ENCODE assay signal across 32 cellular contexts in genomic region chr13:113091891-113092775, GRCh38. TPM values are rescaled to one million over a fixed set of nuclear protein-coding genes. Genes with fewer than 3 reads are reported as not detected.
A peak's percentile ranks its signal among the peaks of the same experiment; 100 is the strongest.
DNase-seq lines count a peak whose midpoint lies in the region; ATAC-seq, FAIRE-seq and TF ChIP-seq lines count a peak whose summit lies in the region.
"Had no signal": no experiment of that assay in that cellular context is flagged by ENCODE, and none has a peak within 500 bp of the region (broad histone marks: within the 10 kb centered on the region; RNA-seq: fewer than 3 reads in every experiment).

No MANE protein-coding gene starts in this region.

- WGBS in heart left ventricle, 4 donors, result 86 to 90% (median 89%) methylated on average over 25 to 33 of the region's 33 CpGs

- intact Hi-C loops in heart left ventricle (cut with DNase I) (no loop called here), kidney (cut with DNase I) (no loop called here), natural killer cell (cut with micrococcal nuclease) (no loop called here)

- ATAC-seq in heart left ventricle (peak in 1 of 4 donors; percentile 6), GM21515 (IDR thresholded peaks at IDR 0.05; ENCODE audit: unreplicated experiment) (no peak), natural killer cell (no peak)
- ATAC-seq: A549, GM23338, K562, PC-3 had no signal

- no peak for FAIRE-seq in kidney (lab: Jason Lieb, UNC)
- FAIRE-seq: A549, K562 had no signal

- H3K36me3 ChIP-seq in heart left ventricle, result peaks cover 0 to 59% (median 25%) of the 10 kb centered on the region in 9 donors
- peaks cover 9 to 26% of the 10 kb centered on the region in 2 donors for H3K36me3 ChIP-seq in kidney (ENCODE audit: control insufficient read depth in 1 of 2, insufficient read depth in 2 of 2, low read length in 2 of 2)
- H3K36me3 ChIP-seq: HAP-1 had no signal

- peaks cover 3% of the 10 kb centered on the region for H3K27me3 Mint-ChIP-seq in chondrocyte (ENCODE audit: low read depth)
- no peaks in the 10 kb centered on the region for H3K27me3 Mint-ChIP-seq in natural killer cell (ENCODE audit: low read depth in 2 of 2)
- H3K27me3 Mint-ChIP-seq: CD4-positive, alpha-beta memory T cell had no signal

- H3K4me3 Mint-ChIP-seq in chondrocyte (ENCODE audit: unreplicated experiment), result no peak overlapping the region
- no peak overlapping the region for H3K4me3 Mint-ChIP-seq in natural killer cell
- H3K4me3 Mint-ChIP-seq: CD4-positive, alpha-beta memory T cell; GM23338; HFFc6 had no signal

- TF ChIP-seq POLR2A in heart left ventricle (IDR thresholded peaks at IDR 0.05), result no peak

- TF ChIP-seq CTCF in chondrocyte (IDR thresholded peaks at IDR 0.05) (no peak), heart left ventricle (IDR thresholded peaks at IDR 0.05) (no peak), kidney (IDR thresholded peaks at IDR 0.05; ENCODE audit: borderline replicate concordance, extremely low read depth, insufficient read depth) (no peak), natural killer cell (IDR thresholded peaks at IDR 0.05) (no peak)

- H3K9ac ChIP-seq in kidney (ENCODE audit: low read length in 2 of 2), result no peak overlapping the region

- H3K27me3 ChIP-seq in heart left ventricle, result no peaks in the 10 kb centered on the region

- H3K4me1 Mint-ChIP-seq in chondrocyte (ENCODE audit: low read depth) (no peaks in the 10 kb centered on the region), natural killer cell (no peaks in the 10 kb centered on the region)
- H3K4me1 Mint-ChIP-seq: CD4-positive, alpha-beta memory T cell had no signal

- no peaks in the 10 kb centered on the region for H3K4me1 ChIP-seq in heart left ventricle
- H3K4me1 ChIP-seq in kidney (ENCODE audit: control insufficient read depth in 1 of 2, insufficient read depth in 1 of 2, low read depth in 1 of 2, low read length in 2 of 2), result no peaks in the 10 kb centered on the region
- H3K4me1 ChIP-seq: A549 had no signal

- no peak overlapping the region for H3K27ac ChIP-seq in heart left ventricle
- H3K27ac ChIP-seq in kidney (ENCODE audit: low read depth in 2 of 2, low read length in 2 of 2), result no peak overlapping the region
- peak overlapping the region; percentile 72 for H3K27ac ChIP-seq in temporal lobe (ENCODE audit: low read depth, low read length)
- H3K27ac ChIP-seq: A549 had no signal

- DNase-seq in chondrocyte (ENCODE audit: low spot score) (peak; percentile 80), heart left ventricle (peak in 3 of 5 donors; percentile 15 to 50 (median 18)), kidney (peak; percentile 63), natural killer cell (no peak), GM03348 (ENCODE audit: low spot score) (no peak)
- DNase-seq: AML-193; C1 segment of cervical spinal cord; CD4-positive, alpha-beta memory T cell; COR-L47; DMS53; HFFc6; Kasumi-1; MV-4-11; NCI-H1105; NCI-H2029; NCI-H446 treated with DMSO at 0.1 percent for 48 hours; NCI-H526; NCI-H82; NK-92 treated with Interleukin-12 subunit alpha and Interleukin-12 subunit beta, amount 100 ng/mL, for 24 hours; PC-3; SHP77 had no signal

- H3K9me3 Mint-ChIP-seq in chondrocyte (ENCODE audit: low read depth) (no peaks in the 10 kb centered on the region), natural killer cell (no peaks in the 10 kb centered on the region)
- H3K9me3 Mint-ChIP-seq: CD4-positive, alpha-beta memory T cell; GM23338; HFFc6 had no signal

- no peaks in the 10 kb centered on the region for H3K9me3 ChIP-seq in heart left ventricle
- no peaks in the 10 kb centered on the region for H3K9me3 ChIP-seq in kidney (ENCODE audit: control insufficient read depth in 1 of 2, low read length in 2 of 2)
- H3K9me3 ChIP-seq: A549, HAP-1 had no signal

- no peaks in the 10 kb centered on the region for H3K36me3 Mint-ChIP-seq in chondrocyte (ENCODE audit: low read depth)
- no peaks in the 10 kb centered on the region for H3K36me3 Mint-ChIP-seq in natural killer cell

- H3K27ac Mint-ChIP-seq in chondrocyte (ENCODE audit: unreplicated experiment) (no peak overlapping the region), natural killer cell (no peak overlapping the region)
- H3K27ac Mint-ChIP-seq: CD4-positive, alpha-beta memory T cell; GM23338; HFFc6 had no signal

- H3K4me3 ChIP-seq in heart left ventricle, result no peak overlapping the region
- no peak overlapping the region for H3K4me3 ChIP-seq in kidney (ENCODE audit: low read length in 2 of 2)
- H3K4me3 ChIP-seq: A549, GM23338, HAP-1, K562 had no signal

RNA-seq across cellular contexts. Expression of gene F7, which starts 13.5 kb away (rescaled TPM):
- total RNA-seq in chondrocyte (0.34 to 0.85 TPM (median 0.60 TPM) in 3 replicates), heart left ventricle (under 1 TPM in 3 of 9 donors, not detected in 6; 0.10 to 0.41 (median 0.16) TPM), kidney (0.16 TPM), temporal lobe (0.49 TPM), natural killer cell (under 1 TPM in 2 of 3 donors, not detected in 1; 0.25 to 0.91 TPM)
- polyA plus RNA-seq in heart left ventricle (under 1 TPM in 1 of 2 donors, not detected in 1; 0.01 TPM), kidney (ENCODE audit: insufficient read depth, low read depth, low replicate concordance) (0.52 TPM)
- total RNA-seq: CD4-positive, alpha-beta memory T cell; G401; HFFc6; K562; M059J; PC-3; SK-MEL-5 had no signal
- polyA plus RNA-seq: CD4-positive, alpha-beta memory T cell; K562 had no signal

RNA-seq across cellular contexts. Expression of gene F10, which starts 30.5 kb away (rescaled TPM):
- total RNA-seq in chondrocyte, result 1.9 to 2.0 TPM in 2 of 3 replicates, not detected in the other
- total RNA-seq in heart left ventricle, result 10 to 100 TPM in 4 of 9 donors, 1 to 10 TPM in 5; 2.4 to 13.6 (median 9.8) TPM
- 1 to 10 TPM; 2.4 to 9.2 TPM for polyA plus RNA-seq in heart left ventricle
- total RNA-seq in kidney, result 5.1 TPM
- polyA plus RNA-seq in kidney (ENCODE audit: insufficient read depth, low read depth, low replicate concordance), result 6.8 TPM
- total RNA-seq in temporal lobe, result 0.74 TPM
- total RNA-seq in natural killer cell, result not detected
- total RNA-seq: CD4-positive, alpha-beta memory T cell; Daoy; G401; HT1080; PC-3; SK-MEL-5 had no signal
- polyA plus RNA-seq: CD4-positive, alpha-beta memory T cell had no signal

Comparison
In these comparisons a context has a peak if more than half of its experiments do, and no peak if none do; other contexts are left out.
1. DNase-seq: peak in chondrocyte (single experiment), heart left ventricle (3 of 5) and kidney (single experiment); none in natural killer cell (single experiment) and GM03348 (single experiment).